ENCODE assay signal across 9 cellular contexts in the genomic region with DNA sequence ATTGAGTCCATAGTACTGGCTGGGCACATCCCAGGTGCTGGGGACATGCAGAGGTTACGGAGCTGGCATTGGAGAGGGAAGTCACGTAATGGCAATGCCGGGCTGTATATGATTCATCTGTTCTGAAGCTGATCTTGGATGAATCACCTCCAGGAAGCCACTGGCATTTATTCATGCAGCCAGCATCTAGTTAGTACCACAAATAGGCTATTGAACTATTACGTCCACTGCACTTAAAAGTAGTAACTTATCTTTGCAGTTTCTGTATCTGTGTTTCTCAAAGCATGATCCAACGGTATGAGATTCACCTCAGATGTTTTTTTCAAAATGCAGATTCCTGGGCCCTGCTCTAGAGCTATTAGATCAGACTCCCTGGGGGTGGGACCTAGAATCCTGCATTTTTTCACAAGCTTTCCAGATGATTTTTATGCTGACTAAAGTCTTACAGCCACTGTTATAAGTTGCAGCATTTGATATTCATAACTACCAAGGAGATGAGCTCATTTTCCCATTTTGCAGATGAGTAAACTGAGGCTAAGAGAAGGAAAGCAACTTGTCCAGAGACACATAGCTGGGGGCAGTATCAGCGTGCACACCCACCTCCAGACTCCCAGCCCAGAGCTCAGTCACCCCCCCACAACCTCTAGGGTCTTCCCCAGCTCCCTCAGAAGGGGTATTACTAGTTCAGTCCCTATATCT. TPM values are rescaled to one million over a fixed set of nuclear protein-coding genes. Genes with fewer than 3 reads are reported as not detected.
DNase-seq lines count a peak whose midpoint lies in the region; TF ChIP-seq lines count a peak whose summit lies in the region.
"Had no signal": no experiment of that assay in that cellular context is flagged by ENCODE, and none has a peak within 500 bp of the region (broad histone marks: within the 10 kb centered on the region; RNA-seq: fewer than 3 reads in every experiment).

No MANE protein-coding gene starts in this region.

- H3K27me3 ChIP-seq in PC-9 (ENCODE audit: insufficient read depth, low read depth) (no peaks in the 10 kb centered on the region), sigmoid colon (no peaks in the 10 kb centered on the region)

- CTCF ChIA-PET in PC-9 (lab: Charles Lee) = interaction anchor here (0.5 to 18.7 kb wide), 11 partner anchors 12 to 1956 kb away, joined by 3 to 407 read pairs (median 5); a partner anchor contains a TSS

- TF ChIP-seq EP300 in sigmoid colon (IDR thresholded peaks at IDR 0.05) = no peak

- no peaks in the 10 kb centered on the region for H4K20me1 ChIP-seq in PC-9 (ENCODE audit: insufficient read depth)

- peak; percentile 99 for DNase-seq in ELR (ENCODE audit: low read depth)
- peak; percentile 85 to 97 for DNase-seq in PC-9
- DNase-seq in epithelial cell of esophagus (ENCODE audit: low read depth) = peak; percentile 95
- DNase-seq in sigmoid colon = no peak
- DNase-seq in cortex of kidney (lab: John Stamatoyannopoulos, UW) = no peak
- DNase-seq in NCI-H128 (lab: John Stamatoyannopoulos, UW; ENCODE audit: unreplicated experiment) = no peak
- no peak for DNase-seq in activated gamma-delta T cell (lab: John Stamatoyannopoulos, UW)
- no peak for DNase-seq in stimulated activated naive CD4-positive, alpha-beta T cell treated with Interleukin-2 at 50 U/mL for 16 hours (lab: John Stamatoyannopoulos, UW)

- TF ChIP-seq CTCF in PC-9 (conservative IDR thresholded peaks at IDR 0.05) (no peak), epithelial cell of esophagus (IDR thresholded peaks at IDR 0.05; ENCODE audit: insufficient read depth, low read depth, low read length, missing control alignments) (no peak), sigmoid colon (IDR thresholded peaks at IDR 0.05) (no peak)

- no peak for TF ChIP-seq POLR2A in sigmoid colon (IDR thresholded peaks at IDR 0.05)

- H3F3A ChIP-seq in PC-9 (ENCODE audit: insufficient read depth, low read depth) = peaks cover 78% of the 10 kb centered on the region

- H3K9me2 ChIP-seq in PC-9 (ENCODE audit: insufficient read depth) = no peaks in the 10 kb centered on the region

- peaks cover 21% of the 10 kb centered on the region; the same call in 1 of the 2 replicates for H3K79me2 ChIP-seq in PC-9 (ENCODE audit: low read depth)
- H3K79me2 ChIP-seq: parathyroid adenoma had no signal

- H2AFZ ChIP-seq in PC-9 = no peak overlapping the region
- H2AFZ ChIP-seq: parathyroid adenoma had no signal

- POLR2A ChIA-PET in PC-9 (lab: Charles Lee; ENCODE audit: unreplicated experiment) = interaction anchor here (0.5 to 1.2 kb wide), 11 partner anchors 15 to 177 kb away, joined by 3 to 27 read pairs (median 6); a partner anchor contains a TSS

- H3K36me3 ChIP-seq in PC-9 (ENCODE audit: low read depth) (peaks cover 40% of the 10 kb centered on the region), sigmoid colon (peaks cover 6 to 68% (median 32%) of the 10 kb centered on the region in 4 donors)

- BruUV-seq in PC-9 (replicated peaks; lab: Mats Ljungman, UMichigan) = TSS peak; percentile 21

- intact Hi-C loops in PC-9 (cut with micrococcal nuclease; ENCODE audit: unreplicated experiment) = loop anchor here (1.0 to 5.0 kb wide), 5 partner anchors 16 to 249 kb away; a partner anchor contains a TSS
- intact Hi-C loops in sigmoid colon (cut with DNase I) = loop anchor here (1.0 kb wide), 1 partner anchor 52 kb away; no protein-coding TSS in a partner anchor

- 58 to 75% methylated on average over 6 of the region's 6 CpGs for WGBS in sigmoid colon, 2 donors

- H3K4me3 ChIP-seq in PC-9 = peak overlapping the region; percentile 3; the same call in 1 of the 2 replicates
- H3K4me3 ChIP-seq in epithelial cell of esophagus (ENCODE audit: low read length) = no peak overlapping the region
- no peak overlapping the region for H3K4me3 ChIP-seq in sigmoid colon

- H3K4me1 ChIP-seq in PC-9 (replicated peaks; ENCODE audit: insufficient read depth) (peaks cover 77% of the 10 kb centered on the region), sigmoid colon (peaks cover 0 to 17% (median 8%) of the 10 kb centered on the region in 4 donors)
- H3K4me1 ChIP-seq: parathyroid adenoma had no signal

- H3K27ac ChIP-seq in PC-9 = peak overlapping the region; percentile 99
- peak overlapping the region in 3 of 4 donors; percentile 7 to 77 (median 66) for H3K27ac ChIP-seq in sigmoid colon
- H3K27ac ChIP-seq: parathyroid adenoma had no signal

- H3K4me2 ChIP-seq in PC-9 = peak overlapping the region; percentile 65

- H3K9me3 ChIP-seq in PC-9 (ENCODE audit: insufficient read depth, low read depth) (no peaks in the 10 kb centered on the region), sigmoid colon (no peaks in the 10 kb centered on the region)

RNA-seq across cellular contexts. Expression of a gene that starts 44.0 kb away (rescaled TPM):
- total RNA-seq in PC-9 (2021) (74.4 and 164 TPM in 2 replicates), sigmoid colon (100 to 1,000 TPM; 111 to 230 (median 147) TPM)
- polyA plus RNA-seq in sigmoid colon = 100 to 1,000 TPM; 329 to 368 (median 342) TPM

RNA-seq across cellular contexts. Expression of a gene that starts 46.8 kb away (rescaled TPM):
- total RNA-seq in PC-9 (2021) = 220 and 272 TPM in 2 replicates
- 10 to 100 TPM; 34.8 to 64.3 (median 38.4) TPM for total RNA-seq in sigmoid colon
- polyA plus RNA-seq in sigmoid colon = 100 to 1,000 TPM in 2 of 3 donors, 10 to 100 TPM in 1; 62.5 to 304 (median 188) TPM

Comparison
In these comparisons a context has a peak if more than half of its experiments do, and no peak if none do; other contexts are left out.
1. DNase-seq: peak in ELR (single experiment), PC-9 (2 of 2) and epithelial cell of esophagus (single experiment); none in sigmoid colon (single experiment), cortex of kidney (single experiment), NCI-H128 (single experiment), activated gamma-delta T cell (single experiment) and stimulated activated naive CD4-positive, alpha-beta T cell treated with Interleukin-2 at 50 U/mL for 16 hours (single experiment).